8 cellular contexts compared by ENCODE assay signal in genomic region chr16:28845173-28846079, GRCh38. TPM values are rescaled to one million over a fixed set of nuclear protein-coding genes. Genes with fewer than 3 reads are reported as not detected.
A peak's percentile ranks its signal among the peaks of the same experiment; 100 is the strongest.
DNase-seq lines count a peak whose midpoint lies in the region; ATAC-seq and TF ChIP-seq lines count a peak whose summit lies in the region.

No MANE protein-coding gene starts in this region.

- peak overlapping the region; percentile 84 for H2AFZ ChIP-seq in fibroblast of lung (ENCODE audit: low read length)

- ATAC-seq in activated B cell treated with CpG ODN at 0.5 μM for 24 hours (ENCODE audit: low read depth) (no peak), HG02870 (IDR thresholded peaks at IDR 0.05; ENCODE audit: unreplicated experiment) (no peak), HG03442 (IDR thresholded peaks at IDR 0.05; ENCODE audit: unreplicated experiment) (no peak)

- peak overlapping the region; percentile 99 for H3K4me3 ChIP-seq in HUES64 (ENCODE audit: low read length)
- peak overlapping the region; percentile 91 to 99 (median 98) for H3K4me3 ChIP-seq in fibroblast of lung (replicated peaks in 1 of 4; ENCODE audit: control extremely low read depth in 1 of 4, insufficient read depth in 1 of 4, low read depth in 3 of 4, low read length in 4 of 4)

- H3K4me1 Mint-ChIP-seq in activated B cell treated with CpG ODN at 0.5 μM for 24 hours (peaks cover 28% of the 10 kb centered on the region), osteocyte (ENCODE audit: unreplicated experiment) (peaks cover 27% of the 10 kb centered on the region)

- H3K27ac Mint-ChIP-seq in activated B cell treated with CpG ODN at 0.5 μM for 24 hours = peak overlapping the region; percentile 90
- H3K27ac Mint-ChIP-seq in osteocyte (ENCODE audit: unreplicated experiment) = peak overlapping the region; percentile 96

- H3K27ac ChIP-seq in HUES64 (ENCODE audit: low read depth, low read length) (peak overlapping the region; percentile 85), fibroblast of lung (ENCODE audit: insufficient read depth, low read length) (peak overlapping the region; percentile 86)

- intact Hi-C loops in activated B cell treated with CpG ODN at 0.5 μM for 24 hours (cut with micrococcal nuclease) = loop anchor here (1.0 kb wide), 5 partner anchors 18 to 105 kb away; partner anchors contain the start of genes NFATC2IP and SH2B1

- 26% methylated on average over 27 of the region's 28 CpGs for WGBS in HUES64

- H3K4me3 Mint-ChIP-seq in activated B cell treated with CpG ODN at 0.5 μM for 24 hours = peak overlapping the region; percentile 95
- H3K4me3 Mint-ChIP-seq in osteocyte (ENCODE audit: unreplicated experiment) = peak overlapping the region; percentile 95

- H3K4me1 ChIP-seq in HUES64 (ENCODE audit: insufficient read depth, low read length) = peaks cover 5% of the 10 kb centered on the region; the same call in 1 of the 2 replicates
- peaks cover 10% of the 10 kb centered on the region for H3K4me1 ChIP-seq in fibroblast of lung (ENCODE audit: control insufficient read depth, extremely low read depth, insufficient read depth, low read length)

- H3K36me3 ChIP-seq in HUES64 (ENCODE audit: insufficient read depth, low read length) (peaks cover 35% of the 10 kb centered on the region), fibroblast of lung (ENCODE audit: control insufficient read depth, insufficient read depth, low read length) (peaks cover 22% of the 10 kb centered on the region)

- H3K79me2 ChIP-seq in fibroblast of lung (ENCODE audit: control insufficient read depth, insufficient read depth, low read length) = peaks cover 24% of the 10 kb centered on the region

- H3K36me3 Mint-ChIP-seq in activated B cell treated with CpG ODN at 0.5 μM for 24 hours (ENCODE audit: low read depth) (peaks cover 55% of the 10 kb centered on the region), osteocyte (ENCODE audit: unreplicated experiment) (peaks cover 21% of the 10 kb centered on the region)

- CTCF ChIA-PET in activated B cell treated with CpG ODN at 0.5 μM for 24 hours (lab: Charles Lee) = interaction anchor here (0.7 to 4.9 kb wide), 6 partner anchors 13 to 132 kb away, joined by 3 to 20 read pairs (median 4); partner anchors contain the start of gene ATXN2L

- no peak for TF ChIP-seq CTCF in activated B cell treated with CpG ODN at 0.5 μM for 24 hours (IDR thresholded peaks at IDR 0.05)
- TF ChIP-seq CTCF in fibroblast of lung (conservative IDR thresholded peaks at IDR 0.05 in 1 of 2, IDR thresholded peaks at IDR 0.05 in 1 of 2; ENCODE audit: low read depth in 1 of 2, low read length in 2 of 2) = no peak
- no peak for TF ChIP-seq CTCF in osteocyte (IDR thresholded peaks at IDR 0.05)

- peak overlapping the region; percentile 99 for H3K4me2 ChIP-seq in fibroblast of lung (ENCODE audit: extremely low read depth, insufficient read depth, low read length)

- no peaks in the 10 kb centered on the region for H4K20me1 ChIP-seq in fibroblast of lung (ENCODE audit: control insufficient read depth, extremely low read depth, insufficient read depth, low read length)

- DNase-seq in activated CD4-positive, CD25-positive, alpha-beta regulatory T cell treated with anti-CD3 and anti-CD28 coated beads, Interleukin-2, amount 50 U/mL, for 72 hours = peak; percentile 38
- DNase-seq in activated CD4-positive, CD25-positive, alpha-beta regulatory T cell (lab: John Stamatoyannopoulos, UW) = no peak
- no peak for DNase-seq in activated B cell treated with CpG ODN at 0.5 μM for 24 hours
- DNase-seq in fibroblast of lung (ENCODE audit: low read depth in 2 of 2) = peak in 1 of 2 donors; percentile 18
- DNase-seq in osteocyte (ENCODE audit: extremely low spot score, unreplicated experiment) = no peak

- H3K9me3 ChIP-seq in HUES64 (ENCODE audit: insufficient read depth, low read depth, low read length) (no peaks in the 10 kb centered on the region), fibroblast of lung (ENCODE audit: control insufficient read depth, insufficient read depth, low read depth, low read length) (no peaks in the 10 kb centered on the region)

- H3K9ac ChIP-seq in HUES64 (ENCODE audit: low read depth, low read length) = peak overlapping the region; percentile 95
- H3K9ac ChIP-seq in fibroblast of lung (ENCODE audit: insufficient read depth, low read length) = peak overlapping the region; percentile 91

- no peaks in the 10 kb centered on the region for H3K27me3 ChIP-seq in HUES64 (ENCODE audit: insufficient read depth, low read length)
- H3K27me3 ChIP-seq in fibroblast of lung (ENCODE audit: control insufficient read depth, insufficient read depth, low read length) = no peaks in the 10 kb centered on the region

- POLR2A ChIA-PET in activated B cell treated with CpG ODN at 0.5 μM for 24 hours (lab: Charles Lee) = interaction anchor here (0.5 to 6.6 kb wide), 21 partner anchors 8 to 914 kb away, joined by 3 to 113 read pairs (median 6); partner anchors contain the start of genes ATXN2L, CD19, CLN3 and NFATC2IP

- H3K9me3 Mint-ChIP-seq in activated B cell treated with CpG ODN at 0.5 μM for 24 hours (no peaks in the 10 kb centered on the region), osteocyte (ENCODE audit: unreplicated experiment) (no peaks in the 10 kb centered on the region)

- no peaks in the 10 kb centered on the region for H3K27me3 Mint-ChIP-seq in activated B cell treated with CpG ODN at 0.5 μM for 24 hours
- no peaks in the 10 kb centered on the region for H3K27me3 Mint-ChIP-seq in osteocyte (ENCODE audit: unreplicated experiment)

RNA-seq across cellular contexts. Expression of gene TUFM, which starts 0.7 kb away (rescaled TPM):
- 124 TPM for polyA plus RNA-seq in HUES64 (2013, experiment 1 of 2)
- 120 TPM for polyA plus RNA-seq in HUES64 (2013, experiment 2 of 2)
- total RNA-seq in activated B cell treated with CpG ODN at 0.5 μM for 24 hours (189 and 206 TPM in 2 replicates), fibroblast of lung (115 and 117 TPM in 2 replicates), osteocyte (122 and 132 TPM in 2 replicates)
- 68.6 and 105 TPM in 2 replicates for polyA plus RNA-seq in fibroblast of lung
- polyA plus RNA-seq in fibroblast of lung (2012) = 114 and 188 TPM in 2 replicates
- polyA minus RNA-seq in fibroblast of lung (ENCODE audit: low replicate concordance) = 120 and 199 TPM in 2 replicates

RNA-seq across cellular contexts. Expression of gene SH2B1, which starts 18.2 kb away (rescaled TPM):
- polyA plus RNA-seq in HUES64 (2013, experiment 1 of 2) = 21.0 TPM
- polyA plus RNA-seq in HUES64 (2013, experiment 2 of 2) = 24.9 TPM
- 65.5 and 77.1 TPM in 2 replicates for total RNA-seq in activated B cell treated with CpG ODN at 0.5 μM for 24 hours
- 9.0 and 14.2 TPM in 2 replicates for total RNA-seq in fibroblast of lung
- polyA plus RNA-seq in fibroblast of lung = 10.7 and 11.8 TPM in 2 replicates
- 16.7 and 23.2 TPM in 2 replicates for polyA plus RNA-seq in fibroblast of lung (2012)
- polyA minus RNA-seq in fibroblast of lung (ENCODE audit: low replicate concordance) = 23.1 and 38.0 TPM in 2 replicates
- total RNA-seq in osteocyte = 57.9 and 60.7 TPM in 2 replicates

RNA-seq across cellular contexts. Expression of gene ATXN2L, which starts 22.6 kb away (rescaled TPM):
- 149 TPM for polyA plus RNA-seq in HUES64 (2013, experiment 1 of 2)
- 160 TPM for polyA plus RNA-seq in HUES64 (2013, experiment 2 of 2)
- 285 and 335 TPM in 2 replicates for total RNA-seq in activated B cell treated with CpG ODN at 0.5 μM for 24 hours
- 33.6 and 52.8 TPM in 2 replicates for total RNA-seq in fibroblast of lung
- polyA plus RNA-seq in fibroblast of lung = 16.4 and 21.5 TPM in 2 replicates
- 47.6 and 70.0 TPM in 2 replicates for polyA plus RNA-seq in fibroblast of lung (2012)
- 66.4 and 79.9 TPM in 2 replicates for polyA minus RNA-seq in fibroblast of lung (ENCODE audit: low replicate concordance)
- total RNA-seq in osteocyte = 208 and 210 TPM in 2 replicates

RNA-seq across cellular contexts. Expression of gene ATP2A1, which starts 32.9 kb away (rescaled TPM):
- polyA plus RNA-seq in HUES64 (2013, experiment 1 of 2) = 1.2 TPM
- 1.1 TPM for polyA plus RNA-seq in HUES64 (2013, experiment 2 of 2)
- total RNA-seq in activated B cell treated with CpG ODN at 0.5 μM for 24 hours (0.71 and 1.0 TPM in 2 replicates), fibroblast of lung (0.26 and 0.33 TPM in 2 replicates), osteocyte (0.42 and 0.64 TPM in 2 replicates)
- polyA plus RNA-seq in fibroblast of lung = 0.15 and 0.22 TPM in 2 replicates
- 0.31 and 0.46 TPM in 2 replicates for polyA plus RNA-seq in fibroblast of lung (2012)
- polyA minus RNA-seq in fibroblast of lung (ENCODE audit: low replicate concordance) = 0.15 TPM in 1 of 2 replicates, not detected in the other
